Comparison of ENCODE assay signal across 18 cellular contexts in genomic region chr11:33706961-33707360, GRCh38. TPM values are rescaled to one million over a fixed set of nuclear protein-coding genes. Genes with fewer than 3 reads are reported as not detected.
A peak's percentile ranks its signal among the peaks of the same experiment; 100 is the strongest.
DNase-seq lines count a peak whose midpoint lies in the region; ATAC-seq and TF ChIP-seq lines count a peak whose summit lies in the region.
"Had no signal": no experiment of that assay in that cellular context is flagged by ENCODE, and none has a peak within 500 bp of the region (broad histone marks: within the 10 kb centered on the region; RNA-seq: fewer than 3 reads in every experiment).

No MANE protein-coding gene starts in this region.

- WGBS in right lobe of liver (ENCODE audit: insufficient coverage, low coverage, low lambda C conversion rate, missing lambda C conversion rate), result 56% methylated on average over 2 of the region's 2 CpGs

- no peaks in the 10 kb centered on the region for H3K9me3 ChIP-seq in KOPT-K1 (ENCODE audit: insufficient read depth, low read length, poor library complexity, severe bottlenecking)
- no peaks in the 10 kb centered on the region for H3K9me3 ChIP-seq in right lobe of liver
- no peaks in the 10 kb centered on the region for H3K9me3 ChIP-seq in subcutaneous abdominal adipose tissue (ENCODE audit: control insufficient read depth in 5 of 5, low read length in 5 of 5)
- H3K9me3 ChIP-seq: BLaER1, SJCRH30 had no signal

- H3K27ac ChIP-seq in KOPT-K1 (ENCODE audit: low read depth, low read length, poor library complexity, severe bottlenecking) (peak overlapping the region; percentile 23), brain microvascular endothelial cell (peak overlapping the region; percentile 51), right lobe of liver (peak overlapping the region in 2 of 3 donors; percentile 67 to 75), subcutaneous abdominal adipose tissue (ENCODE audit: low read depth, low read length) (peak overlapping the region; percentile 67)
- H3K27ac ChIP-seq: BLaER1, SJCRH30 had no signal

- TF ChIP-seq CTCF in brain microvascular endothelial cell (IDR thresholded peaks at IDR 0.05; ENCODE audit: low read depth, low read length, missing control alignments) (no peak), right lobe of liver (IDR thresholded peaks at IDR 0.05) (no peak)

- in situ Hi-C loops in brain microvascular endothelial cell (cut with HindIII; ENCODE audit: low pct_ligation_motif_present, low sequenced_read_pairs), result no loop called here

- no peak overlapping the region for H3K9ac ChIP-seq in subcutaneous abdominal adipose tissue (ENCODE audit: low read length in 5 of 5)
- H3K9ac ChIP-seq: BLaER1 had no signal

- H3K4me1 ChIP-seq in right lobe of liver (peaks cover 0 to 70% (median 8%) of the 10 kb centered on the region in 4 donors), subcutaneous abdominal adipose tissue (ENCODE audit: control insufficient read depth in 5 of 5, insufficient read depth in 5 of 5, low read length in 5 of 5) (peaks cover 0 to 75% (median 1%) of the 10 kb centered on the region in 5 donors)

- H3K4me3 ChIP-seq in brain microvascular endothelial cell (ENCODE audit: low read depth, low read length) (no peak overlapping the region), right lobe of liver (no peak overlapping the region), subcutaneous abdominal adipose tissue (ENCODE audit: low read depth in 1 of 5, low read length in 5 of 5) (no peak overlapping the region)
- H3K4me3 ChIP-seq: BLaER1, SJCRH30 had no signal

- TF ChIP-seq POLR2A in right lobe of liver (IDR thresholded peaks at IDR 0.05), result no peak

- no peak for DNase-seq in brain microvascular endothelial cell
- no peak for DNase-seq in right lobe of liver
- DNase-seq in DMS153 (lab: John Stamatoyannopoulos, UW), result no peak
- no peak for DNase-seq in middle frontal gyrus (ENCODE audit: extremely low spot score, low spot score)
- no peak for DNase-seq in NCI-H345 treated with DMSO at 0.1 percent for 48 hours (lab: John Stamatoyannopoulos, UW; ENCODE audit: unreplicated experiment)
- DNase-seq: central memory CD4-positive, alpha-beta T cell; effector memory CD8-positive, alpha-beta T cell; foreskin fibroblast; GF-D8; NCI-H1694 treated with DMSO at 0.1 percent for 48 hours; NCI-H510A; SJCRH30 had no signal

- H3K36me3 ChIP-seq in KOPT-K1 (ENCODE audit: insufficient read depth, low read length) (peaks cover 20% of the 10 kb centered on the region; the same call in 1 of the 2 replicates), brain microvascular endothelial cell (replicated peaks) (peaks cover 62% of the 10 kb centered on the region), right lobe of liver (peaks cover 0 to 19% (median 7%) of the 10 kb centered on the region in 4 donors), subcutaneous abdominal adipose tissue (ENCODE audit: control insufficient read depth in 5 of 5, insufficient read depth in 5 of 5, low read length in 5 of 5) (peaks cover 13 to 49% (median 40%) of the 10 kb centered on the region in 5 donors)

- ATAC-seq in right lobe of liver, result peak in 1 of 4 donors; percentile 1
- ATAC-seq: activated T-helper 17 cell treated with anti-CD3 and anti-CD28 coated beads, Interleukin-2, amount 50 U/mL, for 72 hours; effector memory CD8-positive, alpha-beta T cell had no signal

- intact Hi-C loops in right lobe of liver (cut with DNase I), result no loop called here

- no peaks in the 10 kb centered on the region for H3K27me3 ChIP-seq in brain microvascular endothelial cell (replicated peaks)
- H3K27me3 ChIP-seq in right lobe of liver, result no peaks in the 10 kb centered on the region
- H3K27me3 ChIP-seq in subcutaneous abdominal adipose tissue (ENCODE audit: control insufficient read depth in 5 of 5, insufficient read depth in 4 of 5, low read length in 5 of 5), result no peaks in the 10 kb centered on the region
- H3K27me3 ChIP-seq: BLaER1, SJCRH30 had no signal

RNA-seq across cellular contexts. Expression of gene C11orf91, which starts 6.3 kb away (rescaled TPM):
- not detected for total RNA-seq in right lobe of liver
- total RNA-seq: activated CD8-positive, alpha-beta memory T cell treated with anti-CD3 and anti-CD28 coated beads for 36 hours; activated T-helper 17 cell treated with anti-CD3 and anti-CD28 coated beads, Interleukin-2, amount 50 U/mL, for 72 hours; renal cortical epithelial cell; SJCRH30 had no signal

RNA-seq across cellular contexts. Expression of gene CD59, which starts 29.3 kb away (rescaled TPM):
- total RNA-seq in right lobe of liver, result 100 to 1,000 TPM; 145 to 314 (median 197) TPM
